Comparison of ENCODE assay signal across 27 cellular contexts in the genomic region with DNA sequence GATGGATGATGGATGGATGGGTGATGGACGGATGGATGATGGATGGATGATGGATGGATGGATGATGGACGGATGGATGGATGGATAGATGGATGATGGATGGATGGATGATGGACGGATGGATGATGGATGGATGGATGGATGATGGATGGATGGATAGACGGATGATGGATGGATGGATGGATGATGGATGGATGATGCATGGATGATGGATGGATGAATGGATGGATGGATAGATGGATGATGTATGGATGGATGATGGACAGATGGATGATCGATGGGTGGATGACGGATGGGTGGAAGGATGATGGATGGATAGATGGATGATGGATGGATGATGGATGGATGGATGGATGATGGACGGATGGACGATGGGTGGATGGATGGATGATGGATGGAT. TPM values are rescaled to one million over a fixed set of nuclear protein-coding genes. Genes with fewer than 3 reads are reported as not detected.
"Had no signal": no experiment of that assay in that cellular context is flagged by ENCODE, and none has a peak within 500 bp of the region (broad histone marks: within the 10 kb centered on the region; RNA-seq: fewer than 3 reads in every experiment).

No MANE protein-coding gene starts in this region.

- DNase-seq: Karpas-422; KG1; MG63; NCI-H1092; NCI-H1105 treated with DMSO at 0.1 percent for 48 hours; NCI-H1417 treated with DMSO at 0.1 percent for 48 hours; NCI-H146; NCI-H1694 treated with DMSO at 0.1 percent for 48 hours; NCI-H1930; NCI-H2081; NCI-H2107; NCI-H226; NCI-H446; NCI-H510A; NCI-H524 treated with DMSO at 0.1 percent for 48 hours; NCI-H69; NCI-H774; NK-92 treated with Interleukin-12 subunit alpha and Interleukin-12 subunit beta, amount 100 ng/mL, for 24 hours; PC-3; SHP77; SK-N-SH; SW 1271; T-cell had no signal

- H3K4me2 ChIP-seq: SK-N-SH had no signal

- H3K9ac ChIP-seq: SK-N-SH had no signal

- H3K9me2 ChIP-seq: SK-N-SH had no signal

- H3K36me3 ChIP-seq: MG63 had no signal

- H3K27ac ChIP-seq: RWPE1 had no signal

- H3K9me3 ChIP-seq: MG63, SK-N-SH had no signal

- H3K4me3 ChIP-seq: MG63 had no signal

- ATAC-seq: Panc1, PC-3, T-cell had no signal

RNA-seq across cellular contexts. Expression of gene TMPRSS6, which starts 36.8 kb away (rescaled TPM):
- total RNA-seq: OCI-LY7, SK-MEL-5 had no signal
- polyA plus RNA-seq: SK-N-SH had no signal
